26 cellular contexts compared by ENCODE assay signal in genomic region chr9:136303825-136304416, GRCh38. TPM values are rescaled to one million over a fixed set of nuclear protein-coding genes. Genes with fewer than 3 reads are reported as not detected.
"Had no signal": no experiment of that assay in that cellular context is flagged by ENCODE, and none has a peak within 500 bp of the region (broad histone marks: within the 10 kb centered on the region; RNA-seq: fewer than 3 reads in every experiment).

TSS of gene CCDC187 (minus strand) at chr9:136304094. CDS start at chr9:136303830, 264 bp downstream.

- H3K9me3 Mint-ChIP-seq: activated B cell treated with CpG ODN at 0.5 μM for 24 hours; activated naive CD8-positive, alpha-beta T cell treated with anti-CD3 and anti-CD28 coated beads, Interleukin-2, amount 10 ng/mL, durations not matched to agents 7 days and 5 days; activated T-cell treated with anti-CD3 and anti-CD28 coated beads, Interleukin-2, amount 50 U/mL, for 24 hours; activated T-helper 2 cell treated with anti-CD3 and anti-CD28 coated beads, Interferon-gamma antibody, Interleukin-2, Interleukin-4, amounts not matched to agents 10 μg/mL and 5 μg/mL and 100 μg/mL, durations not matched to agents 14 hours and 24 hours and 36 hours; stimulated activated effector memory CD8-positive, alpha-beta T cell treated with anti-CD3 and anti-CD28 coated beads, Interleukin-12 subunit alpha, Interleukin-12 subunit beta, amount 100 ng/mL, for 72 hours; T-helper 2 cell treated with Interferon-gamma antibody and Interleukin-4, amounts not matched to agents 5 μg/mL and 100 μg/mL, for 36 hours had no signal

- H3K4me1 Mint-ChIP-seq: stimulated activated effector memory CD8-positive, alpha-beta T cell treated with anti-CD3 and anti-CD28 coated beads, Interleukin-12 subunit alpha, Interleukin-12 subunit beta, amount 100 ng/mL, for 72 hours had no signal

- H3K4me1 ChIP-seq: body of pancreas, left ventricle myocardium inferior, stomach, upper lobe of left lung had no signal

- H3K27me3 Mint-ChIP-seq: activated naive CD8-positive, alpha-beta T cell treated with anti-CD3 and anti-CD28 coated beads, Interleukin-2, amount 10 ng/mL, durations not matched to agents 7 days and 5 days had no signal

- H3K4me3 ChIP-seq: body of pancreas, dorsolateral prefrontal cortex, left ventricle myocardium inferior, ovary, smooth muscle cell, stomach, thoracic aorta, upper lobe of left lung had no signal

- H3K9me3 ChIP-seq: body of pancreas, left ventricle myocardium inferior, ovary, stomach, thoracic aorta, upper lobe of left lung had no signal

- H3K27ac Mint-ChIP-seq: activated B cell treated with CpG ODN at 0.5 μM for 24 hours; activated CD8-positive, alpha-beta T cell treated with anti-CD3 and anti-CD28 coated beads, Interleukin-2, amount 10 ng/mL, durations not matched to agents 7 days and 5 days; activated naive CD8-positive, alpha-beta T cell treated with anti-CD3 and anti-CD28 coated beads, Interleukin-2, amount 10 ng/mL, durations not matched to agents 7 days and 5 days; activated T-cell treated with anti-CD3 and anti-CD28 coated beads, Interleukin-2, amount 50 U/mL, for 24 hours; activated T-helper 2 cell treated with anti-CD3 and anti-CD28 coated beads, Interferon-gamma antibody, Interleukin-2, Interleukin-4, amounts not matched to agents 10 μg/mL and 5 μg/mL and 100 μg/mL, durations not matched to agents 14 hours and 24 hours and 36 hours; stimulated activated effector memory CD8-positive, alpha-beta T cell treated with anti-CD3 and anti-CD28 coated beads, Interleukin-12 subunit alpha, Interleukin-12 subunit beta, amount 100 ng/mL, for 72 hours; T-helper 2 cell treated with Interferon-gamma antibody and Interleukin-4, amounts not matched to agents 5 μg/mL and 100 μg/mL, for 36 hours had no signal

- H3K27me3 ChIP-seq: body of pancreas, ovary had no signal

- H3K36me3 Mint-ChIP-seq: activated naive CD8-positive, alpha-beta T cell treated with anti-CD3 and anti-CD28 coated beads, Interleukin-2, amount 10 ng/mL, durations not matched to agents 7 days and 5 days; stimulated activated effector memory CD8-positive, alpha-beta T cell treated with anti-CD3 and anti-CD28 coated beads, Interleukin-12 subunit alpha, Interleukin-12 subunit beta, amount 100 ng/mL, for 72 hours had no signal

- H3K4me3 Mint-ChIP-seq: activated B cell treated with CpG ODN at 0.5 μM for 24 hours; activated CD8-positive, alpha-beta T cell treated with anti-CD3 and anti-CD28 coated beads, Interleukin-2, amount 10 ng/mL, durations not matched to agents 7 days and 5 days; activated naive CD8-positive, alpha-beta T cell treated with anti-CD3 and anti-CD28 coated beads, Interleukin-2, amount 10 ng/mL, durations not matched to agents 7 days and 5 days; activated T-cell treated with anti-CD3 and anti-CD28 coated beads, Interleukin-2, amount 50 U/mL, for 24 hours; stimulated activated effector memory CD8-positive, alpha-beta T cell treated with anti-CD3 and anti-CD28 coated beads, Interleukin-12 subunit alpha, Interleukin-12 subunit beta, amount 100 ng/mL, for 72 hours; T-helper 2 cell treated with Interferon-gamma antibody and Interleukin-4, amounts not matched to agents 5 μg/mL and 100 μg/mL, for 36 hours had no signal

- H3K36me3 ChIP-seq: left ventricle myocardium inferior, ovary, stomach, thoracic aorta, upper lobe of left lung had no signal

- H3K27ac ChIP-seq: body of pancreas, dorsolateral prefrontal cortex, epithelial cell of prostate, left ventricle myocardium inferior, ovary, stomach, thoracic aorta, upper lobe of left lung had no signal

- ATAC-seq: activated CD8-positive, alpha-beta T cell treated with anti-CD3 and anti-CD28 coated beads, Interleukin-2, amount 10 ng/mL, durations not matched to agents 7 days and 5 days; body of pancreas; sciatic nerve; stimulated activated effector memory CD8-positive, alpha-beta T cell treated with anti-CD3 and anti-CD28 coated beads, Interleukin-12 subunit alpha, Interleukin-12 subunit beta, amount 100 ng/mL, for 72 hours had no signal

- DNase-seq: activated B cell treated with CpG ODN at 0.5 μM for 24 hours; activated CD4-positive, alpha-beta T cell treated with anti-CD3 and anti-CD28 coated beads for 48 hours; activated CD8-positive, alpha-beta T cell treated with anti-CD3 and anti-CD28 coated beads, Interleukin-2, amount 10 ng/mL, durations not matched to agents 7 days and 5 days; activated naive CD4-positive, alpha-beta T cell treated with Interleukin-2 at 50 U/mL for 16 hours; activated naive CD8-positive, alpha-beta T cell treated with anti-CD3 and anti-CD28 coated beads, Interleukin-2, amount 10 ng/mL, durations not matched to agents 7 days and 5 days; activated T-cell treated with anti-CD3 and anti-CD28 coated beads, Interleukin-2, amount 50 U/mL, for 24 hours; amygdala; body of pancreas; caudate nucleus; dorsolateral prefrontal cortex; foreskin melanocyte; head of caudate nucleus; kidney glomerular epithelial cell; left ventricle myocardium inferior; ovary; stimulated activated CD4-positive, alpha-beta T cell treated with anti-CD3 and anti-CD28 coated beads, Interleukin-4, amount 100 ng/mL, for 1 hour; stomach had no signal

RNA-seq across cellular contexts. Expression of gene CCDC187, which starts in this region (rescaled TPM):
- total RNA-seq: activated CD8-positive, alpha-beta T cell treated with anti-CD3 and anti-CD28 coated beads, Interleukin-2, amount 10 ng/mL, durations not matched to agents 7 days and 5 days; activated naive CD8-positive, alpha-beta T cell treated with anti-CD3 and anti-CD28 coated beads, Interleukin-2, amount 10 ng/mL, durations not matched to agents 7 days and 5 days; activated T-helper 2 cell treated with anti-CD3 and anti-CD28 coated beads, Interferon-gamma antibody, Interleukin-2, Interleukin-4, amounts not matched to agents 10 μg/mL and 5 μg/mL and 100 μg/mL, durations not matched to agents 14 hours and 24 hours and 36 hours; left ventricle myocardium inferior; pulmonary artery endothelial cell; smooth muscle cell; thoracic aorta had no signal
